ENCODE assay signal across 8 cellular contexts in genomic region chr11:9565822-9566560, GRCh38. TPM values are rescaled to one million over a fixed set of nuclear protein-coding genes. Genes with fewer than 3 reads are reported as not detected.
DNase-seq lines count a peak whose midpoint lies in the region; ATAC-seq lines count a peak whose summit lies in the region.

No MANE protein-coding gene starts in this region.

- in situ Hi-C loops in Caki2 (cut with HindIII; ENCODE audit: low pct_unique_long_range_greater_than_20kb, low sequenced_read_pairs): no loop called here

- DNase-seq in Caki2 (ENCODE audit: low read depth) (peak; percentile 99), OCI-M2 (lab: John Stamatoyannopoulos, UW; ENCODE audit: unreplicated experiment) (peak; percentile 60), glomerular visceral epithelial cell (ENCODE audit: extremely low spot score) (peak; percentile 99), renal cortical epithelial cell (ENCODE audit: low read depth) (peak; percentile 100), NCI-H187 treated with DMSO at 0.1 percent for 48 hours (lab: John Stamatoyannopoulos, UW) (no peak)
- DNase-seq in activated gamma-delta T cell treated with anti-CD3 and anti-CD28 coated beads, Interleukin-2, amount 50 U/mL, for 16 hours (ENCODE audit: low read depth): peak; percentile 33

- peak; percentile 75 for ATAC-seq in GM21367 (IDR thresholded peaks at IDR 0.05; ENCODE audit: unreplicated experiment)
- peak; percentile 92 for ATAC-seq in HG03565 (IDR thresholded peaks at IDR 0.05; ENCODE audit: unreplicated experiment)

RNA-seq across cellular contexts. Expression of gene WEE1, which starts 7.5 kb away (rescaled TPM):
- 80.6 and 104 TPM in 2 replicates for total RNA-seq in Caki2 (2014; rRNA removed; shearing (Covaris generic); ENCODE audit: low replicate concordance)
- 37.8 and 81.4 TPM in 2 replicates for total RNA-seq in renal cortical epithelial cell
